ENCODE assay signal across 8 cellular contexts in genomic region chr6:36443951-36444428, GRCh38. TPM values are rescaled to one million over a fixed set of nuclear protein-coding genes. Genes with fewer than 3 reads are reported as not detected.
DNase-seq lines count a peak whose midpoint lies in the region; ATAC-seq, FAIRE-seq and TF ChIP-seq lines count a peak whose summit lies in the region.

No MANE protein-coding gene starts in this region.

- peak; percentile 35 for DNase-seq in Calu3
- peak; percentile 11 for DNase-seq in HK-2 (ENCODE audit: unreplicated experiment)
- DNase-seq in T-cell = peak in 2 of 34 experiments; percentile 8 to 9
- no peak for DNase-seq in fibroblast of mammary gland (ENCODE audit: low read depth)
- no peak for DNase-seq in pancreas
- DNase-seq in midbrain (lab: John Stamatoyannopoulos, UW) = no peak

- no peak for FAIRE-seq in pancreas (lab: Jason Lieb, UNC)

- peak overlapping the region; percentile 93 to 97 (median 96) for H3K27ac ChIP-seq in pancreas

- POLR2A ChIA-PET in T-cell (lab: Charles Lee) = interaction anchor here (0.5 to 1.3 kb wide), 4 partner anchors 12 to 318 kb away, joined by 3 to 4 read pairs (median 3); no protein-coding TSS in a partner anchor

- no peaks in the 10 kb centered on the region for H3K27me3 ChIP-seq in pancreas

- peak overlapping the region; percentile 91 for H3K4me3 ChIP-seq in fibroblast of mammary gland (ENCODE audit: control insufficient read depth, low read depth, low read length)
- H3K4me3 ChIP-seq in pancreas = peak overlapping the region; percentile 75 to 92 (median 84)

- H3K4me3 Mint-ChIP-seq in Calu3 (ENCODE audit: low read depth, unreplicated experiment) = peak overlapping the region; percentile 95
- peak overlapping the region; percentile 96 to 97 (median 97) for H3K4me3 Mint-ChIP-seq in T-cell

- H3K9me3 Mint-ChIP-seq in Calu3 (ENCODE audit: low read depth, unreplicated experiment) (no peaks in the 10 kb centered on the region), T-cell (peaks cover 0 to 4% (median 0%) of the 10 kb centered on the region in 3 donors)

- intact Hi-C loops in Calu3 (cut with micrococcal nuclease; ENCODE audit: unreplicated experiment) (loop anchor here (5.0 kb wide), 1 partner anchor 148 kb away; the partner anchor contains the start of gene SRSF3), pancreas (cut with DNase I) (no loop called here)

- ATAC-seq in T-cell (replicated peaks in 1 of 4) (no peak), pancreas (peak in 1 of 4 donors; percentile 2), HG02798 (IDR thresholded peaks at IDR 0.05; ENCODE audit: poor library complexity, unreplicated experiment) (no peak), GM21529 (IDR thresholded peaks at IDR 0.05; ENCODE audit: unreplicated experiment) (no peak)

- H3K4me1 Mint-ChIP-seq in Calu3 (ENCODE audit: low read depth, unreplicated experiment) (peaks cover 32% of the 10 kb centered on the region), T-cell (peaks cover 51 to 69% (median 60%) of the 10 kb centered on the region in 3 donors)

- peaks cover 0 to 3% (median 0%) of the 10 kb centered on the region in 3 donors for H3K36me3 ChIP-seq in pancreas

- peaks cover 11 to 31% (median 30%) of the 10 kb centered on the region in 3 donors for H3K4me1 ChIP-seq in pancreas

- H3K36me3 Mint-ChIP-seq in Calu3 (ENCODE audit: insufficient read depth, unreplicated experiment) = peaks cover 37% of the 10 kb centered on the region
- peaks cover 16% of the 10 kb centered on the region for H3K36me3 Mint-ChIP-seq in T-cell

- CTCF ChIA-PET in Calu3 (lab: Charles Lee) = interaction anchor here (1.1 to 2.1 kb wide), 2 partner anchors 21 to 58 kb away, joined by 3 to 11 read pairs; no protein-coding TSS in a partner anchor
- CTCF ChIA-PET in T-cell (lab: Charles Lee) = interaction anchor here in 1 of 2 donors (1.3 kb wide), 1 partner anchor 21 kb away, joined by 7 read pairs; no protein-coding TSS in a partner anchor

- H3K27me3 Mint-ChIP-seq in Calu3 (ENCODE audit: unreplicated experiment) (no peaks in the 10 kb centered on the region), T-cell (no peaks in the 10 kb centered on the region)

- H3K27ac Mint-ChIP-seq in Calu3 (ENCODE audit: unreplicated experiment) = peak overlapping the region; percentile 95
- H3K27ac Mint-ChIP-seq in T-cell = peak overlapping the region; percentile 94

- 4 to 5% methylated on average over 7 of the region's 7 CpGs for WGBS in pancreas, 2 donors

- TF ChIP-seq CTCF in Calu3 (IDR thresholded peaks at IDR 0.05; ENCODE audit: unreplicated experiment) (peak; percentile 55), fibroblast of mammary gland (conservative IDR thresholded peaks at IDR 0.05; ENCODE audit: control insufficient read depth, insufficient read depth, low read depth, low read length) (no peak), pancreas (IDR thresholded peaks at IDR 0.05) (no peak)

- BruUV-seq in Calu3 (replicated peaks; lab: Mats Ljungman, UMichigan) = TSS peak; percentile 66

- H3K9me3 ChIP-seq in pancreas = no peaks in the 10 kb centered on the region

RNA-seq across cellular contexts. Expression of gene KCTD20, which starts 1.2 kb away (rescaled TPM):
- total RNA-seq in Calu3 (2022) (43.3 and 45.1 TPM in 2 replicates), T-cell (10 to 100 TPM; 29.7 to 39.8 (median 33.3) TPM), pancreas (10 to 100 TPM in 3 of 6 donors, 1 to 10 TPM in 3; 8.8 to 21.7 (median 11.0) TPM)
- 10 to 100 TPM in 1 of 2 donors, 1 to 10 TPM in 1; 9.8 to 10.3 TPM for polyA plus RNA-seq in pancreas

RNA-seq across cellular contexts. Expression of gene PXT1, which starts 1.3 kb away (rescaled TPM):
- total RNA-seq in Calu3 (2022) (0.21 TPM in 1 of 2 replicates, not detected in the other), T-cell (under 1 TPM in 4 of 5 donors, not detected in 1; 0.13 to 0.44 (median 0.25) TPM), pancreas (not detected)
- polyA plus RNA-seq in pancreas = not detected

RNA-seq across cellular contexts. Expression of gene ETV7, which starts 56.5 kb away (rescaled TPM):
- 2.6 and 8.7 TPM in 2 replicates for total RNA-seq in Calu3 (2022)
- 1 to 10 TPM in 3 of 5 donors, under 1 TPM in 2; 0.44 to 3.3 (median 1.1) TPM for total RNA-seq in T-cell
- total RNA-seq in pancreas = 1 to 10 TPM in 2 of 6 donors, under 1 TPM in 4; 0.16 to 4.6 (median 0.47) TPM
- polyA plus RNA-seq in pancreas = 1 to 10 TPM; 1.7 to 2.2 TPM

Comparison
In these comparisons a context has a peak if more than half of its experiments do, and no peak if none do; other contexts are left out.
1. DNase-seq: peak in Calu3 (single experiment) and HK-2 (single experiment); none in fibroblast of mammary gland (single experiment), pancreas (0 of 6) and midbrain (single experiment).